In genomic region chr15:92881838-92882696, GRCh38 we compare ENCODE assay signal across 1 cellular context.
A peak's percentile ranks its signal among the peaks of the same experiment; 100 is the strongest.
TF ChIP-seq lines count a peak whose summit lies in the region.

No MANE protein-coding gene starts in this region.

TF ChIP-seq in HepG2, 621 proteins besides CTCF, POLR2A, EP300 and RAD21 (continued from another document and continues in another):
- TF ChIP-seq HNF1A (IDR thresholded peaks at IDR 0.05; ENCODE audit: low read depth) (peak; percentile 55; the same call in 1 of the 2 replicates), HNF1A (CRISPR knock-in tag; IDR thresholded peaks at IDR 0.05; ENCODE audit: borderline replicate concordance) (no peak; the same call in 1 of the 2 replicates), CCAR2 (optimal IDR thresholded peaks at IDR 0.05; ENCODE audit: low read depth, low read length) (no peak), ZEB1 (IDR thresholded peaks at IDR 0.05; ENCODE audit: insufficient replicate concordance, low read depth) (peak; percentile 30), ZNF512 (CRISPR knock-in tag; IDR thresholded peaks at IDR 0.05) (no peak), AGO1 (IDR thresholded peaks at IDR 0.05; ENCODE audit: low read depth, low read length, poor library complexity, severe bottlenecking) (no peak), HNF1B (CRISPR knock-in tag; IDR thresholded peaks at IDR 0.05) (0 out of 2 replicates have a peak, but pooled peaks have one; percentile 13), ZKSCAN1 (IDR thresholded peaks at IDR 0.05; ENCODE audit: low read length) (no peak), TOE1 (CRISPR knock-in tag; IDR thresholded peaks at IDR 0.05) (0 out of 2 replicates have a peak, but pooled peaks have one; percentile 42), ZBTB10 (CRISPR knock-in tag; IDR thresholded peaks at IDR 0.05; ENCODE audit: borderline replicate concordance) (no peak; the same call in 1 of the 2 replicates), REST (IDR thresholded peaks at IDR 0.05; ENCODE audit: borderline replicate concordance in 1 of 2, low read depth in 1 of 2, low read length in 2 of 2) (peak in 1 of 2 experiments; percentile 77; a peak in 2 of 4 replicates), ZNF788 (CRISPR knock-in tag; IDR thresholded peaks at IDR 0.05; ENCODE audit: borderline replicate concordance) (peak; percentile 2; the same call in 1 of the 2 replicates), ZMAT3 (CRISPR knock-in tag; conservative IDR thresholded peaks at IDR 0.05) (peak; percentile 91; the same call in 1 of the 2 replicates), BRD4 (CRISPR knock-in tag; IDR thresholded peaks at IDR 0.05) (peak; percentile 30), ZHX1 (CRISPR knock-in tag; IDR thresholded peaks at IDR 0.05; ENCODE audit: low read depth) (no peak), PAF1 (CRISPR knock-in tag; IDR thresholded peaks at IDR 0.05) (no peak), ZNF607 (CRISPR knock-in tag; IDR thresholded peaks at IDR 0.05; ENCODE audit: borderline replicate concordance) (peak; percentile 21; the same call in 1 of the 2 replicates), RFXAP (CRISPR knock-in tag; IDR thresholded peaks at IDR 0.05; ENCODE audit: borderline replicate concordance) (peak; percentile 97), ZNF776 (CRISPR knock-in tag; IDR thresholded peaks at IDR 0.05) (no peak), AGO2 (optimal IDR thresholded peaks at IDR 0.05; ENCODE audit: low read depth, low read length) (peak; percentile 45), MXD4 (CRISPR knock-in tag; IDR thresholded peaks at IDR 0.05) (peak; percentile 20; the same call in 1 of the 2 replicates), JUNB (CRISPR knock-in tag; IDR thresholded peaks at IDR 0.05; ENCODE audit: borderline replicate concordance) (no peak), NFYB (CRISPR knock-in tag; IDR thresholded peaks at IDR 0.05) (peak; percentile 95), ATAD3A (CRISPR knock-in tag; IDR thresholded peaks at IDR 0.05) (no peak)
- TF ChIP-seq, protein P1, sequence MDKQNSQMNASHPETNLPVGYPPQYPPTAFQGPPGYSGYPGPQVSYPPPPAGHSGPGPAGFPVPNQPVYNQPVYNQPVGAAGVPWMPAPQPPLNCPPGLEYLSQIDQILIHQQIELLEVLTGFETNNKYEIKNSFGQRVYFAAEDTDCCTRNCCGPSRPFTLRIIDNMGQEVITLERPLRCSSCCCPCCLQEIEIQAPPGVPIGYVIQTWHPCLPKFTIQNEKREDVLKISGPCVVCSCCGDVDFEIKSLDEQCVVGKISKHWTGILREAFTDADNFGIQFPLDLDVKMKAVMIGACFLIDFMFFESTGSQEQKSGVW (CRISPR knock-in tag; IDR thresholded peaks at IDR 0.05; ENCODE audit: borderline replicate concordance), result no peak
- TF ChIP-seq, protein P2, sequence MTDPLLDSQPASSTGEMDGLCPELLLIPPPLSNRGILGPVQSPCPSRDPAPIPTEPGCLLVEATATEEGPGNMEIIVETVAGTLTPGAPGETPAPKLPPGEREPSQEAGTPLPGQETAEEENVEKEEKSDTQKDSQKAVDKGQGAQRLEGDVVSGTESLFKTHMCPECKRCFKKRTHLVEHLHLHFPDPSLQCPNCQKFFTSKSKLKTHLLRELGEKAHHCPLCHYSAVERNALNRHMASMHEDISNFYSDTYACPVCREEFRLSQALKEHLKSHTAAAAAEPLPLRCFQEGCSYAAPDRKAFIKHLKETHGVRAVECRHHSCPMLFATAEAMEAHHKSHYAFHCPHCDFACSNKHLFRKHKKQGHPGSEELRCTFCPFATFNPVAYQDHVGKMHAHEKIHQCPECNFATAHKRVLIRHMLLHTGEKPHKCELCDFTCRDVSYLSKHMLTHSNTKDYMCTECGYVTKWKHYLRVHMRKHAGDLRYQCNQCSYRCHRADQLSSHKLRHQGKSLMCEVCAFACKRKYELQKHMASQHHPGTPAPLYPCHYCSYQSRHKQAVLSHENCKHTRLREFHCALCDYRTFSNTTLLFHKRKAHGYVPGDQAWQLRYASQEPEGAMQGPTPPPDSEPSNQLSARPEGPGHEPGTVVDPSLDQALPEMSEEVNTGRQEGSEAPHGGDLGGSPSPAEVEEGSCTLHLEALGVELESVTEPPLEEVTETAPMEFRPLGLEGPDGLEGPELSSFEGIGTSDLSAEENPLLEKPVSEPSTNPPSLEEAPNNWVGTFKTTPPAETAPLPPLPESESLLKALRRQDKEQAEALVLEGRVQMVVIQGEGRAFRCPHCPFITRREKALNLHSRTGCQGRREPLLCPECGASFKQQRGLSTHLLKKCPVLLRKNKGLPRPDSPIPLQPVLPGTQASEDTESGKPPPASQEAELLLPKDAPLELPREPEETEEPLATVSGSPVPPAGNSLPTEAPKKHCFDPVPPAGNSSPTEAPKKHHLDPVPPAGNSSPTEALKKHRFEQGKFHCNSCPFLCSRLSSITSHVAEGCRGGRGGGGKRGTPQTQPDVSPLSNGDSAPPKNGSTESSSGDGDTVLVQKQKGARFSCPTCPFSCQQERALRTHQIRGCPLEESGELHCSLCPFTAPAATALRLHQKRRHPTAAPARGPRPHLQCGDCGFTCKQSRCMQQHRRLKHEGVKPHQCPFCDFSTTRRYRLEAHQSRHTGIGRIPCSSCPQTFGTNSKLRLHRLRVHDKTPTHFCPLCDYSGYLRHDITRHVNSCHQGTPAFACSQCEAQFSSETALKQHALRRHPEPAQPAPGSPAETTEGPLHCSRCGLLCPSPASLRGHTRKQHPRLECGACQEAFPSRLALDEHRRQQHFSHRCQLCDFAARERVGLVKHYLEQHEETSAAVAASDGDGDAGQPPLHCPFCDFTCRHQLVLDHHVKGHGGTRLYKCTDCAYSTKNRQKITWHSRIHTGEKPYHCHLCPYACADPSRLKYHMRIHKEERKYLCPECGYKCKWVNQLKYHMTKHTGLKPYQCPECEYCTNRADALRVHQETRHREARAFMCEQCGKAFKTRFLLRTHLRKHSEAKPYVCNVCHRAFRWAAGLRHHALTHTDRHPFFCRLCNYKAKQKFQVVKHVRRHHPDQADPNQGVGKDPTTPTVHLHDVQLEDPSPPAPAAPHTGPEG (CRISPR knock-in tag; IDR thresholded peaks at IDR 0.05), result peak; percentile 14; the same call in 1 of the 2 replicates
